In the genomic region with DNA sequence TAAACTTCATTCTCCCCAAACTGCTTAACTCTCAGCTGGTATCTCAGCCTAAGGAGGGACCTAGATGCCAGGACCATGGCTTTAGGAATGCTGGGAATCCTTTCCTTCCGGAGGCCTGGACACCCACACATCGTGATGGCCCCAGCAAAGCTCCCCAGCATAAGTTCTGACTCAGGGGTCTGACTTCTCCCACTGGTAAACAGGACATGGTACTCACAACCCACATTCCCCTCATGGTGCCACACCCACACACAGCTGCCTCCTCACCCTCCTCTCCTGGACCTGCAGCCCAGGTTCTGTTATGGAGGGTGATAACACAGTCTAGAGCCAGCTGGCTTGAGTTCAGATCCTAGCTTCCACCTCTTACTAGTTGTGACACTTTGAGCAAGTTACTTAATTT, we compare ENCODE assay signal across 8 cellular contexts. TPM values are rescaled to one million over a fixed set of nuclear protein-coding genes. Genes with fewer than 3 reads are reported as not detected.
DNase-seq lines count a peak whose midpoint lies in the region; ATAC-seq and TF ChIP-seq lines count a peak whose summit lies in the region.

No MANE protein-coding gene starts in this region.

- ATAC-seq in HG03457 (IDR thresholded peaks at IDR 0.05; ENCODE audit: unreplicated experiment): no peak

- POLR2A ChIA-PET in A673 (lab: Charles Lee; ENCODE audit: low non-redundant PET): no interaction called here

- H3K9me3 Mint-ChIP-seq in neural crest cell: peaks cover 3% of the 10 kb centered on the region

- TF ChIP-seq CTCF in colonic mucosa (IDR thresholded peaks at IDR 0.05): no peak
- TF ChIP-seq CTCF in neural crest cell (conservative IDR thresholded peaks at IDR 0.05): no peak
- TF ChIP-seq CTCF in A673 (conservative IDR thresholded peaks at IDR 0.05; ENCODE audit: low read depth, low read length): no peak

- peaks cover 10% of the 10 kb centered on the region for H4K20me1 ChIP-seq in BLaER1

- H3K9me3 ChIP-seq in BLaER1 (no peaks in the 10 kb centered on the region), colonic mucosa (no peaks in the 10 kb centered on the region), A673 (ENCODE audit: low read depth, low read length, poor library complexity, severe bottlenecking) (no peaks in the 10 kb centered on the region)

- no peak overlapping the region for H3K27ac ChIP-seq in BLaER1
- H3K27ac ChIP-seq in colonic mucosa: peak overlapping the region; percentile 97
- no peak overlapping the region for H3K27ac ChIP-seq in A673 (ENCODE audit: low read depth, low read length, poor library complexity, severe bottlenecking)

- H3K4me1 ChIP-seq in BLaER1: peaks cover 50% of the 10 kb centered on the region
- H3K4me1 ChIP-seq in colonic mucosa: peaks cover 9% of the 10 kb centered on the region
- H3K4me1 ChIP-seq in A673 (ENCODE audit: insufficient read depth, low read length, poor library complexity, severe bottlenecking): peaks cover 15% of the 10 kb centered on the region

- H3K27me3 Mint-ChIP-seq in neural crest cell (ENCODE audit: low read depth): peaks cover 7% of the 10 kb centered on the region

- intact Hi-C loops in colonic mucosa (cut with DNase I) (no loop called here), A673 (cut with micrococcal nuclease; ENCODE audit: unreplicated experiment) (no loop called here)

- H3K27me3 ChIP-seq in BLaER1 (no peaks in the 10 kb centered on the region), colonic mucosa (no peaks in the 10 kb centered on the region), A673 (replicated peaks; ENCODE audit: insufficient read depth, low read depth, low read length, poor library complexity) (no peaks in the 10 kb centered on the region)

- no TSS peak for BruUV-seq in A673 (replicated peaks; lab: Mats Ljungman, UMichigan)

- peak overlapping the region; percentile 89 for H3K4me2 ChIP-seq in BLaER1

- H3K4me3 ChIP-seq in BLaER1: peak overlapping the region; percentile 71; the same call in 1 of the 2 replicates
- peak overlapping the region; percentile 67 for H3K4me3 ChIP-seq in colonic mucosa
- no peak overlapping the region for H3K4me3 ChIP-seq in A673 (ENCODE audit: low read depth, low read length, poor library complexity, severe bottlenecking)

- no peak overlapping the region for H3K9ac ChIP-seq in BLaER1
- no peak overlapping the region for H3K9ac ChIP-seq in colonic mucosa (ENCODE audit: low read depth in 2 of 2, low read length in 2 of 2)

- H3K36me3 Mint-ChIP-seq in neural crest cell (ENCODE audit: low read depth): peaks cover 2% of the 10 kb centered on the region

- CTCF ChIA-PET in A673 (lab: Charles Lee): no interaction called here

- peaks cover 7% of the 10 kb centered on the region for H3K36me3 ChIP-seq in BLaER1
- H3K36me3 ChIP-seq in colonic mucosa: no peaks in the 10 kb centered on the region
- H3K36me3 ChIP-seq in A673 (ENCODE audit: insufficient read depth, low read length, poor library complexity, severe bottlenecking): peaks cover 10% of the 10 kb centered on the region

- H3K4me3 Mint-ChIP-seq in neural crest cell: peak overlapping the region; percentile 80

- DNase-seq in LHCN-M2 (ENCODE audit: low read depth) (peak; percentile 60), colonic mucosa (no peak), neural crest cell (ENCODE audit: low read depth, low spot score) (no peak), NCI-H774 (lab: John Stamatoyannopoulos, UW) (no peak), A673 (ENCODE audit: low spot score) (no peak), T1000 (lab: John Stamatoyannopoulos, UW) (no peak)

- peaks cover 25% of the 10 kb centered on the region for H3K4me1 Mint-ChIP-seq in neural crest cell

- no peak overlapping the region for H3K27ac Mint-ChIP-seq in neural crest cell (ENCODE audit: unreplicated experiment)

RNA-seq across cellular contexts. Expression of a gene that starts 0.7 kb away (rescaled TPM):
- total RNA-seq in LHCN-M2 (2014; rRNA removed): 6.9 and 14.2 TPM in 2 replicates
- 2.8 TPM for polyA plus RNA-seq in LHCN-M2 (2012)
- total RNA-seq in colonic mucosa: 1 to 10 TPM; 2.8 to 3.0 TPM
- total RNA-seq in neural crest cell: 3.6 and 4.0 TPM in 2 replicates
- 0.83 and 1.1 TPM in 2 replicates for total RNA-seq in A673 (2021)

RNA-seq across cellular contexts. Expression of a gene that starts 12.9 kb away (rescaled TPM):
- total RNA-seq in LHCN-M2 (2014; rRNA removed): 0.32 and 0.46 TPM in 2 replicates
- 0.38 TPM for polyA plus RNA-seq in LHCN-M2 (2012)
- 1 to 10 TPM; 1.1 to 2.6 TPM for total RNA-seq in colonic mucosa
- 19.9 and 20.4 TPM in 2 replicates for total RNA-seq in neural crest cell
- total RNA-seq in A673 (2021): 24.8 and 32.4 TPM in 2 replicates

RNA-seq across cellular contexts. Expression of a gene that starts 14.9 kb away (rescaled TPM):
- total RNA-seq in LHCN-M2 (2014; rRNA removed) (54.2 and 58.2 TPM in 2 replicates), colonic mucosa (100 to 1,000 TPM; 116 to 129 TPM), neural crest cell (129 and 145 TPM in 2 replicates), A673 (2021) (111 and 140 TPM in 2 replicates)
- polyA plus RNA-seq in LHCN-M2 (2012): 413 TPM

RNA-seq across cellular contexts. Expression of a gene that starts 15.2 kb away (rescaled TPM):
- 35.7 and 36.5 TPM in 2 replicates for total RNA-seq in LHCN-M2 (2014; rRNA removed)
- polyA plus RNA-seq in LHCN-M2 (2012): 25.6 TPM
- total RNA-seq in colonic mucosa: 10 to 100 TPM; 23.9 to 40.6 TPM
- 55.5 and 58.3 TPM in 2 replicates for total RNA-seq in neural crest cell
- total RNA-seq in A673 (2021): 72.3 and 79.9 TPM in 2 replicates

RNA-seq across cellular contexts. Expression of a gene that starts 28.2 kb away (rescaled TPM):
- total RNA-seq in LHCN-M2 (2014; rRNA removed) (83.2 and 98.2 TPM in 2 replicates), colonic mucosa (100 to 1,000 TPM in 1 of 2 donors, 10 to 100 TPM in 1; 56.3 to 108 TPM), neural crest cell (53.3 and 59.7 TPM in 2 replicates), A673 (2021) (249 and 264 TPM in 2 replicates)
- polyA plus RNA-seq in LHCN-M2 (2012): 85.2 TPM
